8 cellular contexts compared by ENCODE assay signal in genomic region chr17:2828396-2829038, GRCh38. TPM values are rescaled to one million over a fixed set of nuclear protein-coding genes. Genes with fewer than 3 reads are reported as not detected.
A peak's percentile ranks its signal among the peaks of the same experiment; 100 is the strongest.
DNase-seq lines count a peak whose midpoint lies in the region; ATAC-seq and TF ChIP-seq lines count a peak whose summit lies in the region.

No MANE protein-coding gene starts in this region.

- H3K9me3 Mint-ChIP-seq in activated T-helper 17 cell treated with anti-CD3 and anti-CD28 coated beads, Interleukin-2, amount 50 U/mL, for 72 hours, result no peaks in the 10 kb centered on the region
- H3K9me3 Mint-ChIP-seq in neural progenitor cell, result no peaks in the 10 kb centered on the region

- TF ChIP-seq CTCF in fibroblast of villous mesenchyme (IDR thresholded peaks at IDR 0.05; ENCODE audit: insufficient read depth, low read depth, low read length) (peak; percentile 95), neural progenitor cell (IDR thresholded peaks at IDR 0.05) (peak; percentile 90)

- no peaks in the 10 kb centered on the region for H3K79me2 ChIP-seq in neural progenitor cell (ENCODE audit: low read depth)

- no peaks in the 10 kb centered on the region for H3K9me3 ChIP-seq in neural progenitor cell (ENCODE audit: low read depth)

- H3K27me3 Mint-ChIP-seq in activated T-helper 17 cell treated with anti-CD3 and anti-CD28 coated beads, Interleukin-2, amount 50 U/mL, for 72 hours, result no peaks in the 10 kb centered on the region
- peaks cover 11% of the 10 kb centered on the region for H3K27me3 Mint-ChIP-seq in neural progenitor cell (ENCODE audit: insufficient read depth, low read depth)

- H2AFZ ChIP-seq in neural progenitor cell (replicated peaks), result no peak overlapping the region

- no peaks in the 10 kb centered on the region for H3K36me3 ChIP-seq in neural progenitor cell

- H3K27ac ChIP-seq in neural progenitor cell (no peak overlapping the region), substantia nigra (ENCODE audit: low read depth, low read length, poor library complexity, severe bottlenecking) (no peak overlapping the region)

- H3K4me1 ChIP-seq in neural progenitor cell, result no peaks in the 10 kb centered on the region

- H3F3A ChIP-seq in neural progenitor cell (ENCODE audit: low read depth), result no peaks in the 10 kb centered on the region

- H3K36me3 Mint-ChIP-seq in activated T-helper 17 cell treated with anti-CD3 and anti-CD28 coated beads, Interleukin-2, amount 50 U/mL, for 72 hours (ENCODE audit: low read depth), result peaks cover under 1% of the 10 kb centered on the region
- no peaks in the 10 kb centered on the region for H3K36me3 Mint-ChIP-seq in neural progenitor cell

- H3K9ac ChIP-seq in neural progenitor cell, result no peak overlapping the region

- H3K4me1 Mint-ChIP-seq in activated T-helper 17 cell treated with anti-CD3 and anti-CD28 coated beads, Interleukin-2, amount 50 U/mL, for 72 hours, result peaks cover 10% of the 10 kb centered on the region
- H3K4me1 Mint-ChIP-seq in neural progenitor cell, result no peaks in the 10 kb centered on the region

- no peaks in the 10 kb centered on the region for H3K27me3 ChIP-seq in neural progenitor cell

- no peaks in the 10 kb centered on the region for H4K20me1 ChIP-seq in neural progenitor cell (ENCODE audit: low read depth)

- H3K27ac Mint-ChIP-seq in activated T-helper 17 cell treated with anti-CD3 and anti-CD28 coated beads, Interleukin-2, amount 50 U/mL, for 72 hours, result no peak overlapping the region
- no peak overlapping the region for H3K27ac Mint-ChIP-seq in neural progenitor cell

- no peak overlapping the region for H3K4me3 ChIP-seq in fibroblast of villous mesenchyme (ENCODE audit: low read depth, low read length)
- no peak overlapping the region for H3K4me3 ChIP-seq in neural progenitor cell

- peak; percentile 93 for ATAC-seq in activated T-helper 17 cell treated with anti-CD3 and anti-CD28 coated beads, Interleukin-2, amount 50 U/mL, for 72 hours (replicated peaks)
- no peak for ATAC-seq in HG03095 (IDR thresholded peaks at IDR 0.05; ENCODE audit: unreplicated experiment)

- H3K4me2 ChIP-seq in neural progenitor cell, result no peak overlapping the region

- DNase-seq in DMS79 (lab: John Stamatoyannopoulos, UW) (peak; percentile 53), HS-27A (ENCODE audit: low read depth) (peak; percentile 9), RKO (ENCODE audit: low spot score) (peak; percentile 50), fibroblast of villous mesenchyme (ENCODE audit: low read depth) (peak; percentile 40), neural progenitor cell (ENCODE audit: low spot score) (peak; percentile 86), substantia nigra (lab: John Stamatoyannopoulos, UW) (peak in 41 of 49 donors; percentile 6 to 82 (median 41))

- H3K4me3 Mint-ChIP-seq in activated T-helper 17 cell treated with anti-CD3 and anti-CD28 coated beads, Interleukin-2, amount 50 U/mL, for 72 hours, result peak overlapping the region; percentile 14
- no peak overlapping the region for H3K4me3 Mint-ChIP-seq in neural progenitor cell

RNA-seq across cellular contexts. Expression of gene RAP1GAP2, which starts 32.3 kb away (rescaled TPM):
- 1 to 10 TPM in 1 of 2 donors, under 1 TPM in 1; 0.77 to 1.6 TPM for total RNA-seq in activated T-helper 17 cell treated with anti-CD3 and anti-CD28 coated beads, Interleukin-2, amount 50 U/mL, for 72 hours
- total RNA-seq in fibroblast of villous mesenchyme, result 3.9 and 5.2 TPM in 2 replicates
- total RNA-seq in neural progenitor cell (ENCODE audit: low replicate concordance), result 3.8 and 4.1 TPM in 2 replicates

Comparison
In these comparisons a context has a peak if more than half of its experiments do, and no peak if none do; other contexts are left out.
1. DNase-seq: peak in every context shown above with its lines; median percentile 86 in neural progenitor cell; 53 in DMS79; 50 in RKO; 41 in substantia nigra; 40 in fibroblast of villous mesenchyme; 9 in HS-27A.